In the genomic region with DNA sequence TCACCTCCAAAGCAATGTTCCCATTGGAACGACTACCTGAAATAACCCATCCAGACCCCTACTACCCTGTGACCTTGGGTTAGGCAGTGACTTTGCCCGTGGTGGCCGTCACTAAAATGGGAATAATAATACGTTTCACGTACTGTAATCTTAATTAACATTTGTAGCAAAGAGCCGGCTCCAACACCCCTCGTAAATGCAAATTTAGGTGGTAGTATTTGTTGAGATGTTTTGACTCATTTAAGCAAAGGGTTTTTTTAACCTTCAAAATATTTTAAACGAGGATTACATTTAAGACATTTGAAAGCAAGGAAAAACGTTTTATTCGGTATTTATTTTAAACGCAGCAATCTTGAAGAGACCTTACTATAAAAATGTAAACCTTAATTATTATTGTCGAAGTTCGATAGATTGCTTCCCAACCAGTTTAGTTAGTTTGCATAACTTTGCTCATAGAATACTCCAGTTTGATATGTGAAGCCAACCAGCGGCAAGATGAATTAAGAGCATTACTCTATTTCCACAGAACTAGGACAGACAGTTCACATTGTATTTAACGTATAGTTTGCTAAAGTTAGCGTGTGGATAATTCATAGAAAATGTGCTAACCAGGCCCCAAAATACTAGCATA, we compare ENCODE assay signal across 8 cellular contexts. TPM values are rescaled to one million over a fixed set of nuclear protein-coding genes. Genes with fewer than 3 reads are reported as not detected.
A peak's percentile ranks its signal among the peaks of the same experiment; 100 is the strongest.
DNase-seq lines count a peak whose midpoint lies in the region; ATAC-seq and TF ChIP-seq lines count a peak whose summit lies in the region.

No MANE protein-coding gene starts in this region.

- peak overlapping the region; percentile 93 for H3K27ac Mint-ChIP-seq in T-helper 1 cell treated with Interleukin-12 subunit alpha and Interleukin-12 subunit beta and Interleukin-4 antibody, amounts not matched to agents 30 μg/mL and 1 μg/mL, for 36 hours
- H3K27ac Mint-ChIP-seq in neural crest cell (ENCODE audit: unreplicated experiment), result peak overlapping the region; percentile 47

- H3K27ac ChIP-seq in OCI-LY1 (ENCODE audit: low read depth, low read length, poor library complexity, severe bottlenecking), result peak overlapping the region; percentile 97

- no peak overlapping the region for H2AFZ ChIP-seq in OCI-LY1 (ENCODE audit: low read length)

- peaks cover 6% of the 10 kb centered on the region; the same call in 1 of the 2 replicates for H3K36me3 ChIP-seq in OCI-LY1 (ENCODE audit: insufficient read depth, low read length)
- H3K36me3 ChIP-seq in endocrine pancreas (ENCODE audit: control insufficient read depth, insufficient read depth, low read length), result no peaks in the 10 kb centered on the region

- DNase-seq in T-helper 1 cell (no peak), neural crest cell (ENCODE audit: low read depth, low spot score) (no peak), NCI-H187 treated with DMSO at 0.1 percent for 48 hours (lab: John Stamatoyannopoulos, UW) (no peak)

- H3K9ac ChIP-seq in OCI-LY1 (ENCODE audit: low read length), result peak overlapping the region; percentile 97
- peak overlapping the region; percentile 54 for H3K9ac ChIP-seq in endocrine pancreas (ENCODE audit: control insufficient read depth, insufficient read depth, low read length)

- H3K27me3 Mint-ChIP-seq in T-helper 1 cell treated with Interleukin-12 subunit alpha and Interleukin-12 subunit beta and Interleukin-4 antibody, amounts not matched to agents 30 μg/mL and 1 μg/mL, for 36 hours (ENCODE audit: low read depth), result no peaks in the 10 kb centered on the region
- H3K27me3 Mint-ChIP-seq in neural crest cell (ENCODE audit: low read depth), result no peaks in the 10 kb centered on the region

- H3F3A ChIP-seq in OCI-LY1 (ENCODE audit: insufficient read depth, low read length), result no peaks in the 10 kb centered on the region; the same call in 1 of the 2 replicates

- H3K27me3 ChIP-seq in OCI-LY1 (ENCODE audit: insufficient read depth, low read length) (no peaks in the 10 kb centered on the region), endocrine pancreas (ENCODE audit: control insufficient read depth, insufficient read depth, low read length) (no peaks in the 10 kb centered on the region)

- H3K4me3 ChIP-seq in OCI-LY1 (ENCODE audit: low read depth, low read length, poor library complexity, severe bottlenecking), result peak overlapping the region; percentile 99
- H3K4me3 ChIP-seq in endocrine pancreas (ENCODE audit: control insufficient read depth, insufficient read depth, low read length), result peak overlapping the region; percentile 97

- peak overlapping the region; percentile 96 for H3K4me3 Mint-ChIP-seq in T-helper 1 cell treated with Interleukin-12 subunit alpha and Interleukin-12 subunit beta and Interleukin-4 antibody, amounts not matched to agents 30 μg/mL and 1 μg/mL, for 36 hours
- H3K4me3 Mint-ChIP-seq in neural crest cell, result peak overlapping the region; percentile 99

- no peaks in the 10 kb centered on the region for H3K9me3 Mint-ChIP-seq in T-helper 1 cell treated with Interleukin-12 subunit alpha and Interleukin-12 subunit beta and Interleukin-4 antibody, amounts not matched to agents 30 μg/mL and 1 μg/mL, for 36 hours
- no peaks in the 10 kb centered on the region for H3K9me3 Mint-ChIP-seq in neural crest cell

- H3K79me2 ChIP-seq in OCI-LY1 (ENCODE audit: insufficient read depth, low read length), result peaks cover 62% of the 10 kb centered on the region

- H3K4me2 ChIP-seq in OCI-LY1 (ENCODE audit: low read length), result peak overlapping the region; percentile 90

- peaks cover 17% of the 10 kb centered on the region for H3K36me3 Mint-ChIP-seq in T-helper 1 cell treated with Interleukin-12 subunit alpha and Interleukin-12 subunit beta and Interleukin-4 antibody, amounts not matched to agents 30 μg/mL and 1 μg/mL, for 36 hours (ENCODE audit: low read depth)
- H3K36me3 Mint-ChIP-seq in neural crest cell (ENCODE audit: low read depth), result peaks cover 6% of the 10 kb centered on the region

- TF ChIP-seq CTCF in OCI-LY1 (IDR thresholded peaks at IDR 0.05; ENCODE audit: low read length) (no peak), neural crest cell (conservative IDR thresholded peaks at IDR 0.05) (no peak)

- peaks cover 22% of the 10 kb centered on the region for H3K4me1 Mint-ChIP-seq in T-helper 1 cell treated with Interleukin-12 subunit alpha and Interleukin-12 subunit beta and Interleukin-4 antibody, amounts not matched to agents 30 μg/mL and 1 μg/mL, for 36 hours (ENCODE audit: low read depth)
- peaks cover 39% of the 10 kb centered on the region for H3K4me1 Mint-ChIP-seq in neural crest cell

- no peaks in the 10 kb centered on the region for H3K9me2 ChIP-seq in OCI-LY1 (ENCODE audit: low read depth, low read length)

- H3K9me3 ChIP-seq in OCI-LY1 (ENCODE audit: low read length) (no peaks in the 10 kb centered on the region), endocrine pancreas (ENCODE audit: control insufficient read depth, low read length) (no peaks in the 10 kb centered on the region)

- peaks cover 40% of the 10 kb centered on the region for H3K4me1 ChIP-seq in OCI-LY1 (ENCODE audit: insufficient read depth, low read length, severe bottlenecking)
- H3K4me1 ChIP-seq in endocrine pancreas (ENCODE audit: control insufficient read depth, insufficient read depth, low read length), result peaks cover 31% of the 10 kb centered on the region

- ATAC-seq in HG02852 (IDR thresholded peaks at IDR 0.05; ENCODE audit: unreplicated experiment) (no peak), HG03159 (IDR thresholded peaks at IDR 0.05; ENCODE audit: unreplicated experiment) (no peak)

- H4K20me1 ChIP-seq in OCI-LY1 (ENCODE audit: insufficient read depth, low read length), result no peaks in the 10 kb centered on the region

RNA-seq across cellular contexts. Expression of gene ARID2, which starts 1.4 kb away (rescaled TPM):
- 52.7 and 53.6 TPM in 2 replicates for total RNA-seq in neural crest cell
